Comparison of ENCODE assay signal across 8 cellular contexts in the genomic region with DNA sequence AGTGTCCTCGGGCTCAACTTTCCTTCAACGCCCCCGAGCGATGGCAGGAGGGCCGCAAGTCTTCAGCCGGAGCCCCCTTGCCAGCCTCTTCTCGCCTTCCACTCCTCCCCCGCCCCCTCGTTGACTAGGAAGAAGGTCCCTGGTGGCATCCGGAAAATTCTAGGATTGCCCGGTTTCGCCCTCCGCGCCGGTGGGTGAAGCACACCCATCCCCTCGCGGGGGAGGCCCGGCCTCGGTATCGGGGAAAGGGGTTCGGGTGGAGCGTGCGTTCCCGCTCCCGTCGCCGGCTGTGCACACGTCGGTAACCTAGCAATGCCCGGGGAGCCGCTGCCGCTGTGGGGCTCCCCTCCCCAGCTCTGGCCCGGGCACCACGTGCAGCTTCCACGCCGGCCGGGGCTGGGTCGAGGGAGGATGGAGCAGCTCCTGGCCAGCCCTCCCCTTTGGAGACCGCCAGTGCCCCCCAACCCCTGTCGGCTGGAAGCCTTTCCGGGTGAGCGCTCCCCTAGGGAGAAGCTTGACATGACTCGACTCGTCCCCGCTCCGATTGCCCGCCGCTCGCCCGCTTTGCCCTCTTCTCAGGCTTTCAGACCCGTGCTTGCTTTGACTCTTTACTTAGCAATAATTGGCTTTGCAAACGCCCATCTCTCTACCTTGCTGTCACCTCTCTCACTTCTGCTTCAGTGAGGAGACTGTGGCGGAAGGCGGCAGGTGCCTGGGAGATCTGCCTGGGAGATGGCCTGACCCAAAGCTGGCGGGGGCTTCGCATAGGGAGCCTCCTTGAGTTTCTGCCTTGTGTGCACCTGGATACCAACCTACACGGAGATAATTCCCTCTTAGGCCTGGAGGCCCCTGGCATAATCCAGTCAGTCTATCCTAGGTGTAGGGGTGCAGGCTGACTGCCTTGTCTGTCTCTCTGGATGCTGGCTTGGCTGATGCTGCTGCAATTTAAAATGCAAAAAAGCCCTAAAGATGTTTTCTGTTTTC. TPM values are rescaled to one million over a fixed set of nuclear protein-coding genes. Genes with fewer than 3 reads are reported as not detected.
DNase-seq lines count a peak whose midpoint lies in the region; ATAC-seq and TF ChIP-seq lines count a peak whose summit lies in the region.

No MANE protein-coding gene starts in this region.

- WGBS in mesodermal cell (ENCODE audit: insufficient coverage in 2 of 2), 2 experiments = 5 to 7% methylated on average over 40 to 48 of the region's 57 CpGs

- peaks cover 41% of the 10 kb centered on the region for H3K4me1 Mint-ChIP-seq in type B pancreatic cell (ENCODE audit: unreplicated experiment)

- H3K27ac ChIP-seq in colonic mucosa = no peak overlapping the region
- no peak overlapping the region for H3K27ac ChIP-seq in mesodermal cell (ENCODE audit: low read depth, low read length, severe bottlenecking)
- no peak overlapping the region for H3K27ac ChIP-seq in OCI-LY7 (ENCODE audit: low read depth, low read length, poor library complexity, severe bottlenecking)

- POLR2A ChIA-PET in OCI-LY7 (lab: Charles Lee) = no interaction called here

- CTCF ChIA-PET in OCI-LY7 (lab: Charles Lee; ENCODE audit: unreplicated experiment) = no interaction called here

- H3K4me3 Mint-ChIP-seq in type B pancreatic cell = peak overlapping the region; percentile 83

- H3K4me1 ChIP-seq in colonic mucosa (peaks cover 5% of the 10 kb centered on the region), mesodermal cell (ENCODE audit: control insufficient read depth, insufficient read depth, low read length, poor library complexity, severe bottlenecking) (peaks cover 20% of the 10 kb centered on the region), OCI-LY7 (ENCODE audit: insufficient read depth, low read length, poor library complexity, severe bottlenecking) (no peaks in the 10 kb centered on the region)

- ATAC-seq in HG03108 (IDR thresholded peaks at IDR 0.05; ENCODE audit: unreplicated experiment) (no peak), GM21825 (IDR thresholded peaks at IDR 0.05; ENCODE audit: unreplicated experiment) (no peak)

- no peak overlapping the region for H3K27ac Mint-ChIP-seq in type B pancreatic cell

- no peaks in the 10 kb centered on the region for H4K20me1 ChIP-seq in OCI-LY7 (ENCODE audit: insufficient read depth, low read length)

- intact Hi-C loops in colonic mucosa (cut with DNase I) = loop anchor here (10.0 kb wide), 1 partner anchor 121 kb away; no protein-coding TSS in a partner anchor
- intact Hi-C loops in OCI-LY7 (cut with micrococcal nuclease; ENCODE audit: unreplicated experiment) = no loop called here

- H3K9me2 ChIP-seq in OCI-LY7 (ENCODE audit: insufficient read depth, low read length) = no peaks in the 10 kb centered on the region

- H3K27me3 Mint-ChIP-seq in type B pancreatic cell = peaks cover 52% of the 10 kb centered on the region

- no peaks in the 10 kb centered on the region for H3K9me3 Mint-ChIP-seq in type B pancreatic cell

- no peak for TF ChIP-seq CTCF in colonic mucosa (IDR thresholded peaks at IDR 0.05)
- TF ChIP-seq CTCF in type B pancreatic cell (conservative IDR thresholded peaks at IDR 0.05) = no peak
- no peak for TF ChIP-seq CTCF in OCI-LY7 (conservative IDR thresholded peaks at IDR 0.05; ENCODE audit: low read length)

- H3K9me3 ChIP-seq in colonic mucosa = no peaks in the 10 kb centered on the region
- H3K9me3 ChIP-seq in mesodermal cell (ENCODE audit: control insufficient read depth, low read length) = no peaks in the 10 kb centered on the region
- H3K9me3 ChIP-seq in OCI-LY7 (ENCODE audit: low read length) = no peaks in the 10 kb centered on the region

- peak overlapping the region; percentile 41 to 61 for H3K9ac ChIP-seq in colonic mucosa (ENCODE audit: low read depth in 2 of 2, low read length in 2 of 2)

- peak in 9 of 14 donors; percentile 19 to 55 (median 40) for DNase-seq in C1 segment of cervical spinal cord (lab: John Stamatoyannopoulos, UW)
- peak; percentile 70 for DNase-seq in NCI-H1105 treated with DMSO at 0.1 percent for 48 hours (lab: John Stamatoyannopoulos, UW)
- DNase-seq in colonic mucosa = peak; percentile 34
- peak; percentile 74 for DNase-seq in type B pancreatic cell (ENCODE audit: extremely low spot score, unreplicated experiment)
- no peak for DNase-seq in OCI-LY7 (ENCODE audit: low spot score)

- H3K4me3 ChIP-seq in colonic mucosa (peak overlapping the region; percentile 30), mesodermal cell (ENCODE audit: extremely low read depth, insufficient read depth, low read length, poor library complexity, severe bottlenecking) (peak overlapping the region; percentile 31), OCI-LY7 (ENCODE audit: low read depth, low read length, poor library complexity, severe bottlenecking) (no peak overlapping the region)

- no peaks in the 10 kb centered on the region for H3K79me2 ChIP-seq in OCI-LY7 (ENCODE audit: insufficient read depth, low read depth, low read length)

- H3K4me2 ChIP-seq in OCI-LY7 (ENCODE audit: low read length) = no peak overlapping the region

- no peaks in the 10 kb centered on the region for H3K36me3 Mint-ChIP-seq in type B pancreatic cell

- no TSS peak for BruUV-seq in OCI-LY7 (replicated peaks; lab: Mats Ljungman, UMichigan)

- H3K27me3 ChIP-seq in colonic mucosa = peaks cover 7% of the 10 kb centered on the region

- H2AFZ ChIP-seq in OCI-LY7 (ENCODE audit: low read length) = no peak overlapping the region

- H3K36me3 ChIP-seq in colonic mucosa (no peaks in the 10 kb centered on the region), mesodermal cell (ENCODE audit: control insufficient read depth, insufficient read depth, low read length) (no peaks in the 10 kb centered on the region), OCI-LY7 (ENCODE audit: insufficient read depth, low read length) (no peaks in the 10 kb centered on the region)

RNA-seq across cellular contexts. Expression of a gene that starts 1.4 kb away (rescaled TPM):
- total RNA-seq in colonic mucosa (10 to 100 TPM in 1 of 2 donors, 1 to 10 TPM in 1; 9.6 to 17.1 TPM), type B pancreatic cell (ENCODE audit: low replicate concordance) (10.1 and 17.4 TPM in 2 replicates), OCI-LY7 (2022) (0.42 TPM in 1 of 2 replicates, not detected in the other)
- 0.48 TPM for polyA plus RNA-seq in mesodermal cell (2013, experiment 1 of 2)
- 0.86 TPM for polyA plus RNA-seq in mesodermal cell (2013, experiment 2 of 2)
- total RNA-seq in OCI-LY7 (2014; rRNA removed; shearing (Covaris generic)) = not detected in 2 replicates
